Comparison of ENCODE assay signal across 8 cellular contexts in genomic region chr19:50820549-50821247, GRCh38. TPM values are rescaled to one million over a fixed set of nuclear protein-coding genes. Genes with fewer than 3 reads are reported as not detected.
A peak's percentile ranks its signal among the peaks of the same experiment; 100 is the strongest.
DNase-seq lines count a peak whose midpoint lies in the region; TF ChIP-seq lines count a peak whose summit lies in the region.
"Had no signal": no experiment of that assay in that cellular context is flagged by ENCODE, and none has a peak within 500 bp of the region (broad histone marks: within the 10 kb centered on the region; RNA-seq: fewer than 3 reads in every experiment).

No MANE protein-coding gene starts in this region.

- no TSS peak for BruUV-seq in MCF 10A (replicated peaks; lab: Mats Ljungman, UMichigan)

- peaks cover under 1% of the 10 kb centered on the region for H3K9me3 Mint-ChIP-seq in MCF 10A (ENCODE audit: unreplicated experiment)
- no peaks in the 10 kb centered on the region for H3K9me3 Mint-ChIP-seq in osteocyte (ENCODE audit: unreplicated experiment)

- intact Hi-C loops in MCF 10A (cut with micrococcal nuclease), result no loop called here

- H3K27ac Mint-ChIP-seq in MCF 10A (ENCODE audit: low read depth, unreplicated experiment), result peak overlapping the region; percentile 69
- H3K27ac Mint-ChIP-seq in osteocyte (ENCODE audit: unreplicated experiment), result no peak overlapping the region

- H3K4me1 Mint-ChIP-seq in MCF 10A (ENCODE audit: insufficient read depth, unreplicated experiment) (peaks cover 27% of the 10 kb centered on the region), osteocyte (ENCODE audit: unreplicated experiment) (peaks cover 21% of the 10 kb centered on the region)

- H3K4me3 ChIP-seq in GM12865 (ENCODE audit: low read depth, low read length), result peak overlapping the region; percentile 59
- peak overlapping the region; percentile 29 for H3K4me3 ChIP-seq in Jurkat, Clone E6-1 (ENCODE audit: low read length)
- H3K4me3 ChIP-seq: stomach had no signal

- peak; percentile 60 for DNase-seq in GM12865 (ENCODE audit: low read depth)
- DNase-seq in Jurkat, Clone E6-1 (ENCODE audit: low read depth, low spot score), result no peak
- no peak for DNase-seq in MCF 10A (ENCODE audit: unreplicated experiment)
- no peak for DNase-seq in osteocyte (ENCODE audit: extremely low spot score, unreplicated experiment)
- no peak for DNase-seq in NCI-H1105 (lab: John Stamatoyannopoulos, UW)
- no peak for DNase-seq in inferior parietal cortex (ENCODE audit: extremely low spot score)
- DNase-seq in NCI-H128 (lab: John Stamatoyannopoulos, UW; ENCODE audit: unreplicated experiment), result no peak
- DNase-seq: stomach had no signal

- POLR2A ChIA-PET in MCF 10A (lab: Yijun Ruan, JAX), result interaction anchor here (0.6 kb wide), 1 partner anchor 235 kb away, joined by 3 read pairs; no protein-coding TSS in a partner anchor

- H3K36me3 Mint-ChIP-seq in MCF 10A (ENCODE audit: insufficient read depth, unreplicated experiment), result no peaks in the 10 kb centered on the region
- no peaks in the 10 kb centered on the region for H3K36me3 Mint-ChIP-seq in osteocyte (ENCODE audit: unreplicated experiment)

- CTCF ChIA-PET in MCF 10A (lab: Yijun Ruan, JAX), result interaction anchor here (0.6 kb wide), 2 partner anchors 15 to 915 kb away, joined by 3 read pairs; no protein-coding TSS in a partner anchor

- TF ChIP-seq CTCF in GM12865 (IDR thresholded peaks at IDR 0.05; ENCODE audit: insufficient read depth, low read depth, low read length, missing control alignments) (no peak), MCF 10A (IDR thresholded peaks at IDR 0.05; ENCODE audit: unreplicated experiment) (no peak), osteocyte (IDR thresholded peaks at IDR 0.05) (no peak)

- H3K27me3 Mint-ChIP-seq in MCF 10A (ENCODE audit: insufficient read depth, unreplicated experiment) (peaks cover 22% of the 10 kb centered on the region), osteocyte (ENCODE audit: unreplicated experiment) (peaks cover 50% of the 10 kb centered on the region)

- H3K4me3 Mint-ChIP-seq in MCF 10A (ENCODE audit: unreplicated experiment) (peak overlapping the region; percentile 58), osteocyte (ENCODE audit: unreplicated experiment) (peak overlapping the region; percentile 8)

RNA-seq across cellular contexts. Expression of gene KLK1, which starts 2.9 kb away (rescaled TPM):
- polyA plus RNA-seq in Jurkat, Clone E6-1 (2012; ENCODE audit: insufficient read depth, insufficient read length), result 4.6 TPM
- total RNA-seq in MCF 10A (2022) (0.84 and 0.88 TPM in 2 replicates), osteocyte (not detected in 2 replicates)

RNA-seq across cellular contexts. Expression of gene KLK15, which starts 12.7 kb away (rescaled TPM):
- polyA plus RNA-seq in Jurkat, Clone E6-1 (2012; ENCODE audit: insufficient read depth, insufficient read length), result not detected
- not detected in 2 replicates for total RNA-seq in MCF 10A (2022)
- total RNA-seq in osteocyte, result not detected in 2 replicates
- total RNA-seq: stomach had no signal
- polyA plus RNA-seq: stomach had no signal

RNA-seq across cellular contexts. Expression of gene ACP4, which starts 30.5 kb away (rescaled TPM):
- not detected for polyA plus RNA-seq in Jurkat, Clone E6-1 (2012; ENCODE audit: insufficient read depth, insufficient read length)
- total RNA-seq in MCF 10A (2022) (not detected in 2 replicates), osteocyte (not detected in 2 replicates)
- total RNA-seq: stomach had no signal
- polyA plus RNA-seq: stomach had no signal

RNA-seq across cellular contexts. Expression of gene KLK3, which starts 34.0 kb away (rescaled TPM):
- polyA plus RNA-seq in Jurkat, Clone E6-1 (2012; ENCODE audit: insufficient read depth, insufficient read length), result not detected
- total RNA-seq in MCF 10A (2022) (not detected in 2 replicates), osteocyte (not detected in 2 replicates)
- polyA plus RNA-seq: stomach had no signal

RNA-seq across cellular contexts. Expression of gene GPR32, which starts 50.4 kb away (rescaled TPM):
- not detected for polyA plus RNA-seq in Jurkat, Clone E6-1 (2012; ENCODE audit: insufficient read depth, insufficient read length)
- total RNA-seq in MCF 10A (2022) (not detected in 2 replicates), osteocyte (not detected in 2 replicates)
- total RNA-seq: stomach had no signal
- polyA plus RNA-seq: stomach had no signal
